In the genomic region with DNA sequence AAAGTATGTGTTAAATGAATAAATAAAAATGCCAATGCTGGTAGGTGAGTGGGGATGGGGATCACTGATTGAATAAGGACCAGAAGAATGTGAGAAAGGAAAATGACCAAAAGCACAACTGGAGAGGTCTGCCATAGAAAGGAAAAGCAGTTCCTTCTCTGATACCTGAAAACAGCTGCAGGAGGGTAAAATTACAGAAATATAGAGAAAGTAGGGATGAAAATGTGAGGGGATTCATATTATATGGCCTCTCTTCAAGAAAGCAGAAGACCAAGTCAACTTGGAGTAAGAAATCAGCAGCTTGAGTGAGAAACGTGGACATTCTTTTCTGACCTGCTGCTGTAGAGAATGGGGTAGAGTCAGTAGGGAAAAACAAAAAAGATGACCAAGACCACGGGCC, we compare ENCODE assay signal across 24 cellular contexts.
"Had no signal": no experiment of that assay in that cellular context is flagged by ENCODE, and none has a peak within 500 bp of the region (broad histone marks: within the 10 kb centered on the region; RNA-seq: fewer than 3 reads in every experiment).

No MANE protein-coding gene starts in this region.

- ATAC-seq: esophagus mucosa; gastrocnemius medialis; left ventricle myocardium superior; naive thymus-derived CD8-positive, alpha-beta T cell; psoas muscle; right cardiac atrium had no signal

- H3K4me1 ChIP-seq: lower lobe of right lung, psoas muscle, upper lobe of left lung, uterus had no signal

- H3K27ac ChIP-seq: epithelial cell of prostate, gastrocnemius medialis, lower lobe of right lung, ovary, psoas muscle, sigmoid colon, skin epidermis, thoracic aorta, tibial nerve, upper lobe of left lung, uterus had no signal

- DNase-seq: effector CD8-positive, alpha-beta T cell; endodermal cell; foreskin fibroblast; gastrocnemius medialis; head of caudate nucleus; left ventricle myocardium superior; lower lobe of right lung; naive thymus-derived CD8-positive, alpha-beta T cell; nephron progenitor cell; occipital lobe; ovary; posterior cingulate gyrus; psoas muscle; right cardiac atrium; sigmoid colon; spleen; stimulated activated naive B cell treated with anti-CD40 and anti-IgM and Interleukin-4, amounts not matched to agents 10 μg/mL and 1 μg/mL and 100 μg/mL, for 72 hours; upper lobe of left lung; uterus had no signal

- H3K4me3 ChIP-seq: gastrocnemius medialis, lower lobe of right lung, ovary, psoas muscle, sigmoid colon, skin epidermis, spleen, thoracic aorta, tibial nerve, upper lobe of left lung, uterus had no signal

- H3K27me3 ChIP-seq: gastrocnemius medialis, ovary, sigmoid colon, spleen, tibial nerve, upper lobe of left lung, uterus had no signal

- H3K36me3 ChIP-seq: lower lobe of right lung, ovary, thoracic aorta, upper lobe of left lung, uterus had no signal

- H3K9me3 ChIP-seq: gastrocnemius medialis, lower lobe of right lung, ovary, psoas muscle, sigmoid colon, thoracic aorta, tibial nerve, upper lobe of left lung, uterus had no signal
